Comparison of ENCODE assay signal across 1 cellular context in genomic region chr7:116478834-116479233, GRCh38.
TF ChIP-seq lines count a peak whose summit lies in the region.

No MANE protein-coding gene starts in this region.

TF ChIP-seq in HCT116, 20 proteins besides CTCF, POLR2A, EP300 and RAD21 (continued from another document):
- TF ChIP-seq REST (IDR thresholded peaks at IDR 0.05; ENCODE audit: low read depth) (no peak), SP1 (IDR thresholded peaks at IDR 0.05; ENCODE audit: low read depth) (no peak)
TF ChIP-seq in HCT116: peak in this region for 0.
